In the genomic region with DNA sequence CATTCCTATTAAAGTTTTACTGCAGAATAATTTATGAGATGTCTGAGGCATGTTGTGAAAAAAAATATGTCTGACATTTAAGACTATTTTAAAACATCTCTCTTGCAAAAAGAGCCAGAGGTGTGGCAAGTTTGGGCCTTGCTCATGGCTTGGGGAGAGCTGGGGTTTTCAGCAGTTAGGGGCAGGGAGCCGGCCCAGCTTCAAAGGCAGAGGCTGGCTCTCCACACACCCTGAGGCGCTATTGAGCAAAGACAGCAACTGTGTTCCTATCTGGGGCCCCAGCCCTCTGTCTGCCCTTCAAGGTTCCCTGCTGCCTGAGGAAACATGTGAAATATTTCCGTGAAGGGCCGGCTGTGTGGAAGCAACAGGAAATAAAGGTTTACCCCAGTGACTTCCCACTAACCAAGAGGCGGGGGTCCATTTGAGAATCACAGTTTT, we compare ENCODE assay signal across 9 cellular contexts.
DNase-seq lines count a peak whose midpoint lies in the region; ATAC-seq and TF ChIP-seq lines count a peak whose summit lies in the region.
"Had no signal": no experiment of that assay in that cellular context is flagged by ENCODE, and none has a peak within 500 bp of the region (broad histone marks: within the 10 kb centered on the region; RNA-seq: fewer than 3 reads in every experiment).

No MANE protein-coding gene starts in this region.

- no peaks in the 10 kb centered on the region for H3K9me3 ChIP-seq in liver (ENCODE audit: control insufficient read depth in 4 of 4, low read length in 3 of 4)
- H3K9me3 ChIP-seq in aorta (ENCODE audit: control insufficient read depth, low read length): no peaks in the 10 kb centered on the region
- H3K9me3 ChIP-seq: BE2C had no signal

- ATAC-seq in aorta (ENCODE audit: low FRiP score): no peak
- no peak for ATAC-seq in GM18511 (IDR thresholded peaks at IDR 0.05; ENCODE audit: unreplicated experiment)

- no peaks in the 10 kb centered on the region for H3K36me3 ChIP-seq in liver (ENCODE audit: control insufficient read depth in 4 of 4, insufficient read depth in 3 of 4, low read depth in 1 of 4, low read length in 3 of 4)
- H3K36me3 ChIP-seq in aorta (ENCODE audit: control insufficient read depth in 1 of 2, insufficient read depth in 2 of 2, low read length in 1 of 2): peaks cover 0 to 2% of the 10 kb centered on the region in 2 donors
- H3K36me3 ChIP-seq: BE2C had no signal

- CTCF ChIA-PET in activated naive CD4-positive, alpha-beta T cell treated with anti-CD3 and anti-CD28 coated beads for 36 hours (lab: Charles Lee): interaction anchor here (0.6 kb wide), 1 partner anchor 119 kb away, joined by 3 read pairs; no protein-coding TSS in a partner anchor

- H3K4me1 ChIP-seq in liver (ENCODE audit: control insufficient read depth in 4 of 4, insufficient read depth in 4 of 4, low read length in 3 of 4): peaks cover 13 to 31% (median 24%) of the 10 kb centered on the region in 4 donors
- H3K4me1 ChIP-seq in aorta (ENCODE audit: control insufficient read depth in 1 of 2, insufficient read depth in 2 of 2, low read length in 2 of 2): peaks cover 17 to 25% of the 10 kb centered on the region in 2 donors
- H3K4me1 ChIP-seq: BE2C had no signal

- H3K36me3 Mint-ChIP-seq in activated naive CD4-positive, alpha-beta T cell treated with anti-CD3 and anti-CD28 coated beads for 36 hours (ENCODE audit: low read depth): no peaks in the 10 kb centered on the region

- intact Hi-C loops in activated naive CD4-positive, alpha-beta T cell treated with anti-CD3 and anti-CD28 coated beads for 36 hours (cut with micrococcal nuclease): no loop called here
- intact Hi-C loops in aorta (cut with DNase I): loop anchor here in 1 of 2 donors (10.0 kb wide), 1 partner anchor 88 kb away; no protein-coding TSS in a partner anchor

- H3K27me3 Mint-ChIP-seq in activated naive CD4-positive, alpha-beta T cell treated with anti-CD3 and anti-CD28 coated beads for 36 hours (ENCODE audit: low read depth): no peaks in the 10 kb centered on the region

- H3K4me1 Mint-ChIP-seq in activated naive CD4-positive, alpha-beta T cell treated with anti-CD3 and anti-CD28 coated beads for 36 hours (ENCODE audit: low read depth): peaks cover 2% of the 10 kb centered on the region

- TF ChIP-seq RAD21 in liver (IDR thresholded peaks at IDR 0.05): peak; percentile 23 to 51

- TF ChIP-seq CTCF in choroid plexus epithelial cell (conservative IDR thresholded peaks at IDR 0.05; ENCODE audit: low read depth, low read length) (peak; percentile 57), liver (IDR thresholded peaks at IDR 0.05; ENCODE audit: low read depth, low read length, missing input control) (no peak)

- H3K4me3 ChIP-seq in choroid plexus epithelial cell (ENCODE audit: low read depth, low read length) (no peak overlapping the region), liver (ENCODE audit: low read depth in 1 of 3, low read length in 3 of 3) (no peak overlapping the region), aorta (ENCODE audit: low read length in 2 of 2) (no peak overlapping the region)

- peak; percentile 5 for DNase-seq in activated naive CD4-positive, alpha-beta T cell treated with anti-CD3 and anti-CD28 coated beads for 36 hours
- DNase-seq in activated naive CD4-positive, alpha-beta T cell treated with Interleukin-2 at 50 U/mL for 16 hours: no peak
- DNase-seq in choroid plexus epithelial cell (ENCODE audit: low read depth) (peak; percentile 91), aorta (no peak), LoVo (ENCODE audit: low spot score) (no peak)
- DNase-seq in effector CD8-positive, alpha-beta T cell (lab: John Stamatoyannopoulos, UW): no peak
- DNase-seq: BE2C had no signal

- H3K27ac ChIP-seq in liver (ENCODE audit: low read depth in 1 of 2, low read length in 2 of 2): peak overlapping the region; percentile 14 to 54
- H3K27ac ChIP-seq in aorta (ENCODE audit: low read depth in 1 of 2, low read length in 2 of 2): peak overlapping the region; percentile 34 to 61

- no peak overlapping the region for H3K9ac ChIP-seq in liver (ENCODE audit: low read depth in 1 of 2, low read length in 2 of 2)

- no peak overlapping the region for H3K27ac Mint-ChIP-seq in activated naive CD4-positive, alpha-beta T cell treated with anti-CD3 and anti-CD28 coated beads for 36 hours

- no peak overlapping the region for H3K4me3 Mint-ChIP-seq in activated naive CD4-positive, alpha-beta T cell treated with anti-CD3 and anti-CD28 coated beads for 36 hours

- no peaks in the 10 kb centered on the region for H3K9me3 Mint-ChIP-seq in activated naive CD4-positive, alpha-beta T cell treated with anti-CD3 and anti-CD28 coated beads for 36 hours

- no peaks in the 10 kb centered on the region for H3K27me3 ChIP-seq in liver (ENCODE audit: control insufficient read depth in 4 of 4, insufficient read depth in 4 of 4, low read length in 3 of 4)
- H3K27me3 ChIP-seq in aorta (ENCODE audit: control insufficient read depth in 1 of 2, insufficient read depth in 2 of 2, low read length in 1 of 2): no peaks in the 10 kb centered on the region
- H3K27me3 ChIP-seq: BE2C had no signal

- 59% methylated on average over 5 of the region's 5 CpGs for WGBS in liver
- WGBS in aorta, 2 donors: 16 to 21% methylated on average over 5 of the region's 5 CpGs

TF ChIP-seq in liver, 16 proteins besides CTCF, POLR2A, EP300 and RAD21:
- peak; percentile 48 for TF ChIP-seq NR2F2 (IDR thresholded peaks at IDR 0.05)
- no peak for TF ChIP-seq GABPA (IDR thresholded peaks at IDR 0.05 in 1 of 2, conservative IDR thresholded peaks at IDR 0.05 in 1 of 2)
TF ChIP-seq in liver: peak in this region for 1.

Comparison
In these comparisons a context has a peak if more than half of its experiments do, and no peak if none do; other contexts are left out.
1. DNase-seq: peak in activated naive CD4-positive, alpha-beta T cell treated with anti-CD3 and anti-CD28 coated beads for 36 hours (single experiment) and choroid plexus epithelial cell (single experiment); none in activated naive CD4-positive, alpha-beta T cell treated with Interleukin-2 at 50 U/mL for 16 hours (single experiment), aorta (0 of 2), effector CD8-positive, alpha-beta T cell (single experiment) and LoVo (single experiment).